24 cellular contexts compared by ENCODE assay signal in the genomic region with DNA sequence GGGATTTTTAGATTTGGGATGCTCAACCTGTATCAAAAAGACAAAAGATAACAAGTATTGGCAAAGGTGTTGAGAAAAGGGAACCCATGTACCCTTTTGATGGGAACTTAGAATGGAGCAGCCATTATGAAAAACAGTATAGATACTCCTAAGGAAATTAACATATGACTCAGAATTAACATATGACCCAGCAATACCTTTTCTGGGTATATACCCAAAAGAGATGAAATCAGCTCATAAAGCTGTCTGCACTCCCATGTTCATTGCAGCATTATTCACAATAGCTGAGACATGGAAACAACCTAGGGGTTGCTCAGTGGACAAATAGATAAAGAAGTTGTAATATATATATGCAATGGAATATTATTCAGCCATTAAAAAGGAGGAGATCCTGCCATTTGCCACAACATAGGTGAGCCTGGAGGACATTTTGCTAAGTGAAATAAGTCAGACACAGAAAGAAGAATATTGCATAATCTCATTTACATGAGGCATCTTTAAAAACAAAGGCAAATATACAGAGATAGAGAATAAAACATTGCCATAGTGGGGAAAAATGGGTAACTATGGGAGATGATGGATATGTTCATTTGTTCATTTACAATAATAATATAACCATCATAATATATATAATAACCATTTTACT.
"Had no signal": no experiment of that assay in that cellular context is flagged by ENCODE, and none has a peak within 500 bp of the region (broad histone marks: within the 10 kb centered on the region; RNA-seq: fewer than 3 reads in every experiment).

No MANE protein-coding gene starts in this region.

- H3K27ac ChIP-seq: HL-60, SJSA1 had no signal

- H3K27me3 ChIP-seq: SJSA1 had no signal

- FAIRE-seq: HTR-8/SVneo, RCC 7860 had no signal

- H3K27me3 Mint-ChIP-seq: IgD-negative memory B cell had no signal

- H3K4me3 ChIP-seq: SJSA1, SK-N-MC had no signal

- DNase-seq: KBM-7, NCI-H1092, NCI-H1105 treated with DMSO at 0.1 percent for 48 hours, NCI-H1417 treated with DMSO at 0.1 percent for 48 hours, NCI-H146, NCI-H1694 treated with DMSO at 0.1 percent for 48 hours, NCI-H1930, NCI-H2081, NCI-H2107, NCI-H226, NCI-H446, NCI-H510A, NCI-H524 treated with DMSO at 0.1 percent for 48 hours, NCI-H69, NCI-H774, Right ventricle myocardium superior, RPMI8226, SIG-M5 had no signal

- H3K9me3 ChIP-seq: SJSA1 had no signal

- H3K36me3 ChIP-seq: SJSA1 had no signal
